1 cellular context compared by ENCODE assay signal in genomic region chr7:23298885-23299769, GRCh38.
TF ChIP-seq lines count a peak whose summit lies in the region.

Gene MALSU1 (plus strand): TSS chr7:23299339. CDS start chr7:23299353, 14 bp downstream.

TF ChIP-seq in K562, 482 proteins besides CTCF, POLR2A, EP300 and RAD21 (continued from another document and continues in another):
- TF ChIP-seq ARID4B (CRISPR knock-in tag; IDR thresholded peaks at IDR 0.05) (peak; percentile 87), KAT8 (IDR thresholded peaks at IDR 0.05; ENCODE audit: low read depth) (no peak), PHF8 (IDR thresholded peaks at IDR 0.05; ENCODE audit: borderline replicate concordance, low read length) (peak; percentile 99), ZNF77 (CRISPR knock-in tag; IDR thresholded peaks at IDR 0.05) (no peak), ZNF75A (CRISPR knock-in tag; IDR thresholded peaks at IDR 0.05) (no peak), ZSCAN29 (IDR thresholded peaks at IDR 0.05) (no peak), CSDE1 (IDR thresholded peaks at IDR 0.05) (peak in 1 of 2 experiments; percentile 57; a peak in 1 of 4 replicates), ADNP (tag; IDR thresholded peaks at IDR 0.05) (no peak), HINFP (tag; conservative IDR thresholded peaks at IDR 0.05; ENCODE audit: low read depth) (peak; percentile 45; the same call in 1 of the 2 replicates), TOE1 (IDR thresholded peaks at IDR 0.05; ENCODE audit: borderline replicate concordance) (no peak), TOE1 (CRISPR knock-in tag; IDR thresholded peaks at IDR 0.05; ENCODE audit: borderline replicate concordance, low read depth) (no peak), THRAP3 (IDR thresholded peaks at IDR 0.05; ENCODE audit: borderline replicate concordance) (no peak), RFX7 (CRISPR knock-in tag; IDR thresholded peaks at IDR 0.05) (no peak), NFE2L1 (tag; IDR thresholded peaks at IDR 0.05; ENCODE audit: borderline replicate concordance, low read depth) (no peak), TCF3 (CRISPR knock-in tag; IDR thresholded peaks at IDR 0.05) (no peak), HOXB6 (CRISPR knock-in tag; IDR thresholded peaks at IDR 0.05; ENCODE audit: borderline replicate concordance) (no peak), TSC22D4 (tag; IDR thresholded peaks at IDR 0.05) (no peak), ZBTB26 (CRISPR knock-in tag; IDR thresholded peaks at IDR 0.05) (no peak), ATF2 (CRISPR knock-in tag; IDR thresholded peaks at IDR 0.05) (no peak), HOMEZ (CRISPR knock-in tag; IDR thresholded peaks at IDR 0.05) (no peak), KLF1 (tag; IDR thresholded peaks at IDR 0.05) (0 out of 2 replicates have a peak, but pooled peaks have one; percentile 31), COPS2 (conservative IDR thresholded peaks at IDR 0.05) (no peak), ZNF274 (IDR thresholded peaks at IDR 0.05; ENCODE audit: borderline replicate concordance, low read depth, low read length) (no peak), SP1 (CRISPR knock-in tag; IDR thresholded peaks at IDR 0.05) (peak; percentile 81; the same call in 1 of the 2 replicates), POLR3A (IDR thresholded peaks at IDR 0.05; ENCODE audit: borderline replicate concordance, extremely low read depth, insufficient read depth, insufficient read length) (no peak), ESRRA (IDR thresholded peaks at IDR 0.05; ENCODE audit: borderline replicate concordance, low read depth) (peak; percentile 66), ZNF174 (CRISPR knock-in tag; IDR thresholded peaks at IDR 0.05) (no peak), NCOA4 (IDR thresholded peaks at IDR 0.05; ENCODE audit: partially characterized antibody) (no peak), STAT6 (CRISPR knock-in tag; IDR thresholded peaks at IDR 0.05) (0 out of 2 replicates have a peak, but pooled peaks have one; percentile 8), SRSF3 (IDR thresholded peaks at IDR 0.05; ENCODE audit: insufficient read depth, low read length) (no peak), ZNF12 (CRISPR knock-in tag; IDR thresholded peaks at IDR 0.05) (no peak), ILK (tag; IDR thresholded peaks at IDR 0.05; ENCODE audit: borderline replicate concordance, low read depth) (no peak), NFXL1 (CRISPR knock-in tag; IDR thresholded peaks at IDR 0.05) (no peak), ZNF212 (CRISPR knock-in tag; IDR thresholded peaks at IDR 0.05) (no peak), DEAF1 (CRISPR knock-in tag; IDR thresholded peaks at IDR 0.05) (no peak), MBD2 (IDR thresholded peaks at IDR 0.05; ENCODE audit: borderline replicate concordance, low read depth) (0 out of 2 replicates have a peak, but pooled peaks have one; percentile 30), NR3C1 (CRISPR knock-in tag; IDR thresholded peaks at IDR 0.05) (0 out of 2 replicates have a peak, but pooled peaks have one; percentile 38), ZNF592 (IDR thresholded peaks at IDR 0.05) (peak; percentile 92), ZZZ3 (IDR thresholded peaks at IDR 0.05) (no peak), PPARD (CRISPR knock-in tag; IDR thresholded peaks at IDR 0.05) (no peak), NCOR1 (IDR thresholded peaks at IDR 0.05) (no peak), ZBTB33 (CRISPR knock-in tag; IDR thresholded peaks at IDR 0.05) (no peak; the same call in 1 of the 2 replicates)
